Comparison of ENCODE assay signal across 8 cellular contexts in genomic region chr5:139660105-139660915, GRCh38. TPM values are rescaled to one million over a fixed set of nuclear protein-coding genes. Genes with fewer than 3 reads are reported as not detected.
DNase-seq lines count a peak whose midpoint lies in the region; TF ChIP-seq lines count a peak whose summit lies in the region.

No MANE protein-coding gene starts in this region.

- DNase-seq in NCI-H2029 (lab: John Stamatoyannopoulos, UW) (peak; percentile 45), NCI-H2029 treated with DMSO at 0.1 percent for 48 hours (lab: John Stamatoyannopoulos, UW) (no peak), amygdala (lab: John Stamatoyannopoulos, UW) (peak in 53 of 56 donors; percentile 44 to 95 (median 85)), right atrium auricular region (ENCODE audit: low spot score) (peak; percentile 79), activated gamma-delta T cell treated with Interleukin-2 at 50 U/mL for 16 hours (no peak), SK-N-DZ (ENCODE audit: low spot score) (no peak), NCI-H2081 (lab: John Stamatoyannopoulos, UW) (no peak)

- peak overlapping the region; percentile 94 to 97 for H3K27ac ChIP-seq in right atrium auricular region
- H3K27ac ChIP-seq in skeletal muscle tissue (ENCODE audit: low read depth, low read length) = peak overlapping the region; percentile 85

- no peaks in the 10 kb centered on the region for H3K27me3 ChIP-seq in right atrium auricular region
- H3K27me3 ChIP-seq in skeletal muscle tissue (ENCODE audit: control insufficient read depth in 3 of 3, insufficient read depth in 3 of 3, low read length in 3 of 3) = no peaks in the 10 kb centered on the region

- H3K36me3 ChIP-seq in right atrium auricular region (no peaks in the 10 kb centered on the region), skeletal muscle tissue (ENCODE audit: control insufficient read depth in 3 of 3, insufficient read depth in 3 of 3, low read length in 3 of 3) (peaks cover 0 to 3% (median 0%) of the 10 kb centered on the region in 3 donors)

- H3K4me3 ChIP-seq in right atrium auricular region (peak overlapping the region; percentile 7 to 40), skeletal muscle tissue (ENCODE audit: low read length in 3 of 3) (peak overlapping the region; percentile 60 to 76 (median 71))

- TF ChIP-seq CTCF in right atrium auricular region (IDR thresholded peaks at IDR 0.05) = no peak

- peaks cover 0 to 100% of the 10 kb centered on the region in 2 donors for H3K4me1 ChIP-seq in right atrium auricular region
- H3K4me1 ChIP-seq in skeletal muscle tissue (ENCODE audit: control insufficient read depth in 3 of 3, insufficient read depth in 3 of 3, low read length in 3 of 3) = peaks cover 86 to 97% (median 94%) of the 10 kb centered on the region in 3 donors

- peak overlapping the region; percentile 66 to 95 (median 93) for H3K9ac ChIP-seq in skeletal muscle tissue (ENCODE audit: low read depth in 1 of 3, low read length in 3 of 3)

- no peaks in the 10 kb centered on the region for H3K9me3 ChIP-seq in right atrium auricular region
- H3K9me3 ChIP-seq in skeletal muscle tissue (ENCODE audit: control insufficient read depth in 3 of 3, low read length in 3 of 3) = no peaks in the 10 kb centered on the region

RNA-seq across cellular contexts. Expression of gene CXXC5, which starts 12.2 kb away (rescaled TPM):
- total RNA-seq in right atrium auricular region = 10 to 100 TPM; 57.9 to 59.5 TPM
- total RNA-seq in skeletal muscle tissue = 66.8 TPM
- 24.9 and 31.1 TPM in 2 replicates for polyA plus RNA-seq in SK-N-DZ (2014; cell fraction: cytosol; rRNA removed)
- polyA plus RNA-seq in SK-N-DZ (2014; cell fraction: nucleus; rRNA removed) = 15.4 and 23.8 TPM in 2 replicates

Comparison
In these comparisons a context has a peak if more than half of its experiments do, and no peak if none do; other contexts are left out.
1. DNase-seq: peak in NCI-H2029 (single experiment), amygdala (53 of 56) and right atrium auricular region (single experiment); none in NCI-H2029 treated with DMSO at 0.1 percent for 48 hours (single experiment), activated gamma-delta T cell treated with Interleukin-2 at 50 U/mL for 16 hours (single experiment), SK-N-DZ (single experiment) and NCI-H2081 (0 of 2).